In the genomic region with DNA sequence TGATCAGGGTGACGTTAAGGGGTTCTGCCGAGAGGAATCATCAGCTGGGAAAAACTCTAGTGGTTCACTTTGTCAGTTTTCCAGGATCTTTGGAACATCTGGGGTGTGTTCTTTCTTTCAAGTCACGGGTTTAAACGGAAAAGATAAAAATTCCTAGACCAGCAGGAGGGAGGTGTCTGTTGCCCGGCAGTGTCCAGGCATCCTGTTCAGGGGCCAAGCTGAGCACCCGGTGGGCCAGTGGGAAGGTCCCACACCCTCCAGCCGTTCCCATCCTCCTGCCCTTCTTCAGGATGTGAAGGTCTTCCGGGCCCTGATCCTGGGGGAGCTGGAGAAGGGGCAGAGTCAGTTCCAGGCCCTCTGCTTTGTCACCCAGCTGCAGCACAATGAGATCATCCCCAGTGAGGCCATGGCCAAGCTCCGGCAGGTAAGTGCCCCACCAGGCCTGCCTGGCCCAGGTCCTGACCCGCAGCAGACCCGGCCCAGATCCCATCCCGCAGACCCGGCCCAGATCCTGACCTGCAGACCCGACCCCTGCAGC, we compare ENCODE assay signal across 14 cellular contexts. TPM values are rescaled to one million over a fixed set of nuclear protein-coding genes. Genes with fewer than 3 reads are reported as not detected.
A peak's percentile ranks its signal among the peaks of the same experiment; 100 is the strongest.
DNase-seq lines count a peak whose midpoint lies in the region; ATAC-seq and TF ChIP-seq lines count a peak whose summit lies in the region.
"Had no signal": no experiment of that assay in that cellular context is flagged by ENCODE, and none has a peak within 500 bp of the region (broad histone marks: within the 10 kb centered on the region; RNA-seq: fewer than 3 reads in every experiment).

No MANE protein-coding gene starts in this region.

- WGBS in hepatocyte (ENCODE audit: low lambda C conversion rate, missing lambda C conversion rate), result 74% methylated on average over 14 of the region's 14 CpGs
- WGBS in endodermal cell (ENCODE audit: insufficient coverage in 1 of 2, insufficient read length in 1 of 2), 2 experiments, result 74 to 86% methylated on average over 8 to 14 of the region's 14 CpGs

- peak; percentile 17 for ATAC-seq in Right ventricle myocardium inferior
- ATAC-seq: activated naive CD4-positive, alpha-beta T cell treated with anti-CD3 and anti-CD28 coated beads, Interleukin-2, amount 50 U/mL, for 72 hours; mucosa of descending colon; stimulated activated effector memory CD8-positive, alpha-beta T cell treated with anti-CD3 and anti-CD28 coated beads, Interleukin-12 subunit alpha, Interleukin-12 subunit beta, amount 100 ng/mL, for 72 hours had no signal

- H3K27me3 Mint-ChIP-seq in endodermal cell (ENCODE audit: insufficient read depth), result peaks cover 39% of the 10 kb centered on the region

- H3K4me2 ChIP-seq in hepatocyte (peak overlapping the region; percentile 16), parathyroid adenoma (ENCODE audit: low read length) (no peak overlapping the region)

- peaks cover 20% of the 10 kb centered on the region for H3K4me1 ChIP-seq in hepatocyte (ENCODE audit: insufficient read depth)
- peaks cover 4% of the 10 kb centered on the region for H3K4me1 ChIP-seq in parathyroid adenoma
- H3K4me1 ChIP-seq in endodermal cell (ENCODE audit: control insufficient read depth, insufficient read depth, low read length), result no peaks in the 10 kb centered on the region

- H3K9ac ChIP-seq in parathyroid adenoma (no peak overlapping the region), endodermal cell (ENCODE audit: extremely low read depth, low read length, poor library complexity, severe bottlenecking) (no peak overlapping the region)

- no peaks in the 10 kb centered on the region for H3K9me2 ChIP-seq in hepatocyte (replicated peaks; ENCODE audit: insufficient read depth)

- H3K27me3 ChIP-seq in hepatocyte, result no peaks in the 10 kb centered on the region
- H3K27me3 ChIP-seq in parathyroid adenoma (ENCODE audit: control insufficient read depth, insufficient read depth, low read length), result no peaks in the 10 kb centered on the region
- peaks cover 14% of the 10 kb centered on the region for H3K27me3 ChIP-seq in endodermal cell (ENCODE audit: control insufficient read depth, insufficient read depth, low read length, poor library complexity, severe bottlenecking)

- H3K4me1 Mint-ChIP-seq in endodermal cell, result peaks cover 14% of the 10 kb centered on the region

- H3K27ac Mint-ChIP-seq in endodermal cell, result no peak overlapping the region
- H3K27ac Mint-ChIP-seq: activated naive CD4-positive, alpha-beta T cell treated with anti-CD3 and anti-CD28 coated beads, Interleukin-2, amount 50 U/mL, for 72 hours; stimulated activated effector memory CD8-positive, alpha-beta T cell treated with anti-CD3 and anti-CD28 coated beads, Interleukin-12 subunit alpha, Interleukin-12 subunit beta, amount 100 ng/mL, for 72 hours had no signal

- H3K36me3 ChIP-seq in hepatocyte (replicated peaks; ENCODE audit: insufficient read depth, low read depth) (no peaks in the 10 kb centered on the region), parathyroid adenoma (ENCODE audit: control insufficient read depth, insufficient read depth, low read length) (no peaks in the 10 kb centered on the region), endodermal cell (ENCODE audit: control insufficient read depth, insufficient read depth, low read length) (no peaks in the 10 kb centered on the region)

- H4K20me1 ChIP-seq in hepatocyte (ENCODE audit: insufficient read depth, poor library complexity, severe bottlenecking), result peaks cover under 1% of the 10 kb centered on the region

- H3K4me3 ChIP-seq in hepatocyte (no peak overlapping the region), parathyroid adenoma (ENCODE audit: low read depth, low read length) (no peak overlapping the region), endodermal cell (ENCODE audit: low read length) (no peak overlapping the region)
- H3K4me3 ChIP-seq: mucosa of descending colon had no signal

- H3K79me2 ChIP-seq in hepatocyte (no peaks in the 10 kb centered on the region), parathyroid adenoma (no peaks in the 10 kb centered on the region)

- H3K4me3 Mint-ChIP-seq in endodermal cell, result no peak overlapping the region
- H3K4me3 Mint-ChIP-seq: stimulated activated effector memory CD8-positive, alpha-beta T cell treated with anti-CD3 and anti-CD28 coated beads, Interleukin-12 subunit alpha, Interleukin-12 subunit beta, amount 100 ng/mL, for 72 hours had no signal

- no peaks in the 10 kb centered on the region for H3K36me3 Mint-ChIP-seq in endodermal cell (ENCODE audit: low read depth)
- H3K36me3 Mint-ChIP-seq: activated naive CD4-positive, alpha-beta T cell treated with anti-CD3 and anti-CD28 coated beads, Interleukin-2, amount 50 U/mL, for 72 hours; stimulated activated effector memory CD8-positive, alpha-beta T cell treated with anti-CD3 and anti-CD28 coated beads, Interleukin-12 subunit alpha, Interleukin-12 subunit beta, amount 100 ng/mL, for 72 hours had no signal

- no peak overlapping the region for H2AFZ ChIP-seq in hepatocyte
- no peak overlapping the region for H2AFZ ChIP-seq in parathyroid adenoma

- no peaks in the 10 kb centered on the region for H3K9me3 ChIP-seq in hepatocyte (ENCODE audit: low read depth)
- H3K9me3 ChIP-seq in parathyroid adenoma (ENCODE audit: control insufficient read depth, low read length), result no peaks in the 10 kb centered on the region
- H3K9me3 ChIP-seq in endodermal cell (ENCODE audit: control insufficient read depth, low read length), result no peaks in the 10 kb centered on the region
- H3K9me3 ChIP-seq: mucosa of descending colon had no signal

- intact Hi-C loops in Right ventricle myocardium inferior (cut with DNase I), result no loop called here
- intact Hi-C loops in cardiac septum (cut with DNase I), result no loop called here

- H3K27ac ChIP-seq in hepatocyte (peak overlapping the region; percentile 42), parathyroid adenoma (peak overlapping the region; percentile 24), endodermal cell (ENCODE audit: low read depth, low read length) (no peak overlapping the region)

- TF ChIP-seq CTCF in hepatocyte (IDR thresholded peaks at IDR 0.05; ENCODE audit: poor library complexity), result no peak
- TF ChIP-seq CTCF in parathyroid adenoma (IDR thresholded peaks at IDR 0.05), result no peak
- TF ChIP-seq CTCF in endodermal cell (conservative IDR thresholded peaks at IDR 0.05), result no peak

- H3K9me3 Mint-ChIP-seq in endodermal cell, result no peaks in the 10 kb centered on the region
- H3K9me3 Mint-ChIP-seq: activated naive CD4-positive, alpha-beta T cell treated with anti-CD3 and anti-CD28 coated beads, Interleukin-2, amount 50 U/mL, for 72 hours; stimulated activated effector memory CD8-positive, alpha-beta T cell treated with anti-CD3 and anti-CD28 coated beads, Interleukin-12 subunit alpha, Interleukin-12 subunit beta, amount 100 ng/mL, for 72 hours had no signal

- DNase-seq in Right ventricle myocardium inferior (ENCODE audit: missing footprints) (no peak), cardiac septum (ENCODE audit: low spot score) (no peak), hepatocyte (ENCODE audit: low spot score) (no peak), RPMI8226 (no peak), NCI-H510A treated with DMSO at 0.1 percent for 48 hours (lab: John Stamatoyannopoulos, UW) (no peak), NCI-H82 treated with DMSO at 0.1 percent for 48 hours (lab: John Stamatoyannopoulos, UW; ENCODE audit: unreplicated experiment) (no peak), endodermal cell (no peak)
- DNase-seq: 8988T; activated CD4-positive, CD25-positive, alpha-beta regulatory T cell; stimulated activated CD4-positive, alpha-beta T cell treated with anti-CD3 and anti-CD28 coated beads, Interleukin-4, amount 100 ng/mL, for 24 hours had no signal

RNA-seq across cellular contexts. Expression of gene POU2F3, which starts 14.5 kb away (rescaled TPM):
- 0.19 TPM for total RNA-seq in Right ventricle myocardium inferior
- total RNA-seq in cardiac septum, result not detected
- 0.24 TPM in 1 of 2 replicates, not detected in the other for total RNA-seq in hepatocyte
- polyA plus RNA-seq in hepatocyte, result 0.21 TPM in 1 of 2 replicates, not detected in the other
- total RNA-seq in endodermal cell, result under 1 TPM in 1 of 2 donors, not detected in 1; 0.46 TPM
- 0.18 TPM for polyA plus RNA-seq in endodermal cell (2013, experiment 1 of 2)
- polyA plus RNA-seq in endodermal cell (2013, experiment 2 of 2), result 0.12 TPM
- total RNA-seq: activated naive CD4-positive, alpha-beta T cell treated with anti-CD3 and anti-CD28 coated beads, Interleukin-2, amount 50 U/mL, for 72 hours had no signal

RNA-seq across cellular contexts. Expression of gene OAF, which starts 14.6 kb away (rescaled TPM):
- total RNA-seq in Right ventricle myocardium inferior, result 34.5 TPM
- total RNA-seq in cardiac septum, result 17.8 TPM
- 63.9 and 72.4 TPM in 2 replicates for total RNA-seq in hepatocyte
- 73.0 and 102 TPM in 2 replicates for polyA plus RNA-seq in hepatocyte
- total RNA-seq in endodermal cell, result 1 to 10 TPM; 1.7 to 3.6 TPM
- polyA plus RNA-seq in endodermal cell (2013, experiment 1 of 2), result 15.1 TPM
- 14.4 TPM for polyA plus RNA-seq in endodermal cell (2013, experiment 2 of 2)
